Comparison of ENCODE assay signal across 8 cellular contexts in the genomic region with DNA sequence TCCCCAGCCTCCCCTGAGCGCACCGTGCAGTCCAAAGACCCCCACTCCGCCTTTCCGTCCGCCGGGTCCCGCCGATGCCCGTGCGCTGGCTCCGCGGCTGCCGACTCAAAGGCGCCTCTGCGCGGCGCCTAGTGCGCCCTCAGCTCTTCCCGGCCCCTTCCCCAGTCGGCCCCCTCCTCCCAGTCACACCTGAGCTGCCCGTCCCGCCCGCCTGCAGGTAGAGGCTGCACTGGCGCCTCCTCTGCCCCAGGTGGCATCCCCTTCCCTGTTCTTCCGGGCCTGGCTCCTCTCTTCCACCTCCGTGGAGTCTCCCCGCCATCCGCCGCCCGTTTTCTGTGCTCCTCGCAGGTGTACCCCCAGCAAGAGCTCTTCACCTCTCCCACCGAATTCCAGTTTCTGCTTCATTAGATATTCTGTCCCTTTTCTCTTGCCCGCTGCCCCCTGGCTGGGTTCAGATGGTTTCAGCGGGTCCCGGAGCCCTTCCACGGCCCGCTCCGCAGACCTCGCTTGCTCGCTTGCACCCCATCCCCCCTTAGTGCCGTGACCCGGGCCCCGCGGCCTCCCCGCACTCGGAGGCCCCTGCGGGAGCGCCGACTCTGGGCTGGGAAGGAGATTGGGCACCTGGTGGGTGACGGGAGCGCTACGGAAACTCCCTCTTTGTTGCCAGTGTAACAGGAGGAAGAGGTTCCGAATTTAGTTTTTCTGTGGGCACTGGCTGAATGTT. TPM values are rescaled to one million over a fixed set of nuclear protein-coding genes. Genes with fewer than 3 reads are reported as not detected.
DNase-seq lines count a peak whose midpoint lies in the region; ATAC-seq, FAIRE-seq and TF ChIP-seq lines count a peak whose summit lies in the region.

No MANE protein-coding gene starts in this region.

- peak overlapping the region; percentile 84 for H3K27ac Mint-ChIP-seq in activated B cell treated with CpG ODN at 0.5 μM for 24 hours
- peak overlapping the region; percentile 83 for H3K27ac Mint-ChIP-seq in central memory CD8-positive, alpha-beta T cell (ENCODE audit: low read depth)

- POLR2A ChIA-PET in activated B cell treated with CpG ODN at 0.5 μM for 24 hours (lab: Charles Lee), result interaction anchor here (0.6 to 1.5 kb wide), 9 partner anchors 62 to 1151 kb away, joined by 3 to 6 read pairs (median 3); partner anchors contain the start of genes NIPSNAP3A and SMC2

- H3K4me3 ChIP-seq in GM06990 (replicated peaks; ENCODE audit: low read depth, low read length), result peak overlapping the region; percentile 82

- TF ChIP-seq CTCF in GM06990 (IDR thresholded peaks at IDR 0.05; ENCODE audit: insufficient read depth, low read length, poor library complexity, severe bottlenecking), result peak; percentile 33
- TF ChIP-seq CTCF in activated B cell treated with CpG ODN at 0.5 μM for 24 hours (IDR thresholded peaks at IDR 0.05), result no peak

- H3K36me3 ChIP-seq in GM06990 (ENCODE audit: control insufficient read depth, insufficient read depth, low read length), result no peaks in the 10 kb centered on the region

- peak; percentile 20 for ATAC-seq in HG02571 (IDR thresholded peaks at IDR 0.05; ENCODE audit: unreplicated experiment)
- ATAC-seq in activated B cell treated with CpG ODN at 0.5 μM for 24 hours (ENCODE audit: low read depth), result peak; percentile 9
- peak; percentile 27 for ATAC-seq in central memory CD8-positive, alpha-beta T cell (replicated peaks; ENCODE audit: extremely low read depth, poor library complexity, severe bottlenecking)

- peak; percentile 45 for DNase-seq in GM06990 (ENCODE audit: extremely low read depth, insufficient read length)
- DNase-seq in NCI-H128 (lab: John Stamatoyannopoulos, UW; ENCODE audit: unreplicated experiment), result peak; percentile 58
- DNase-seq in activated B cell treated with CpG ODN at 0.5 μM for 24 hours, result peak; percentile 44
- DNase-seq in central memory CD8-positive, alpha-beta T cell (ENCODE audit: low spot score in 2 of 2), result peak; percentile 18 to 22
- peak; percentile 23 for DNase-seq in kidney glomerular epithelial cell (lab: John Stamatoyannopoulos, UW)
- DNase-seq in stimulated activated CD4-positive, alpha-beta T cell treated with anti-CD3 and anti-CD28 coated beads, Interleukin-15, amount 100 ng/mL, for 24 hours, result peak; percentile 50
- no peak for DNase-seq in RCC 7860 (ENCODE audit: low spot score)

- H3K27me3 Mint-ChIP-seq in activated B cell treated with CpG ODN at 0.5 μM for 24 hours, result peaks cover 6% of the 10 kb centered on the region
- peaks cover 26% of the 10 kb centered on the region for H3K27me3 Mint-ChIP-seq in central memory CD8-positive, alpha-beta T cell

- no peaks in the 10 kb centered on the region for H3K9me3 Mint-ChIP-seq in activated B cell treated with CpG ODN at 0.5 μM for 24 hours
- H3K9me3 Mint-ChIP-seq in central memory CD8-positive, alpha-beta T cell, result no peaks in the 10 kb centered on the region

- H3K4me1 Mint-ChIP-seq in activated B cell treated with CpG ODN at 0.5 μM for 24 hours, result peaks cover 29% of the 10 kb centered on the region
- H3K4me1 Mint-ChIP-seq in central memory CD8-positive, alpha-beta T cell, result peaks cover 13% of the 10 kb centered on the region

- FAIRE-seq in RCC 7860 (lab: Jason Lieb, UNC), result no peak

- intact Hi-C loops in activated B cell treated with CpG ODN at 0.5 μM for 24 hours (cut with micrococcal nuclease), result loop anchor here (1.0 to 10.0 kb wide), 14 partner anchors 72 to 1151 kb away; partner anchors contain the start of genes FKTN, FSD1L, SMC2 and TMEM38B

- peak overlapping the region; percentile 92 for H3K4me3 Mint-ChIP-seq in activated B cell treated with CpG ODN at 0.5 μM for 24 hours
- peak overlapping the region; percentile 88 for H3K4me3 Mint-ChIP-seq in central memory CD8-positive, alpha-beta T cell

- CTCF ChIA-PET in activated B cell treated with CpG ODN at 0.5 μM for 24 hours (lab: Charles Lee), result interaction anchor here (0.8 to 1.2 kb wide), 4 partner anchors 56 to 384 kb away, joined by 3 to 4 read pairs (median 3); no protein-coding TSS in a partner anchor

- peaks cover 2% of the 10 kb centered on the region for H3K36me3 Mint-ChIP-seq in activated B cell treated with CpG ODN at 0.5 μM for 24 hours (ENCODE audit: low read depth)
- H3K36me3 Mint-ChIP-seq in central memory CD8-positive, alpha-beta T cell (ENCODE audit: insufficient read depth), result peaks cover 7% of the 10 kb centered on the region

- H3K27me3 ChIP-seq in GM06990 (replicated peaks; ENCODE audit: control insufficient read depth, insufficient read depth, low read length), result no peaks in the 10 kb centered on the region

RNA-seq across cellular contexts. Expression of gene SLC44A1, which starts 0.7 kb away (rescaled TPM):
- 9.5 and 10.1 TPM in 2 replicates for total RNA-seq in activated B cell treated with CpG ODN at 0.5 μM for 24 hours
